10 cellular contexts compared by ENCODE assay signal in genomic region chr4:152102184-152103000, GRCh38.
DNase-seq lines count a peak whose midpoint lies in the region; ATAC-seq and TF ChIP-seq lines count a peak whose summit lies in the region.
"Had no signal": no experiment of that assay in that cellular context is flagged by ENCODE, and none has a peak within 500 bp of the region (broad histone marks: within the 10 kb centered on the region; RNA-seq: fewer than 3 reads in every experiment).

No MANE protein-coding gene starts in this region.

- H3K27me3 ChIP-seq in vagina: no peaks in the 10 kb centered on the region

- peak overlapping the region; percentile 93 for H3K27ac Mint-ChIP-seq in stimulated activated naive CD8-positive, alpha-beta T cell treated with anti-CD3 and anti-CD28 coated beads, Interleukin-15, Interleukin-2, amounts not matched to agents 100 ng/mL and 50 ng/mL, for 24 hours
- peak overlapping the region; percentile 50 for H3K27ac Mint-ChIP-seq in activated T-helper 2 cell treated with anti-CD3 and anti-CD28 coated beads, Interferon-gamma antibody, Interleukin-2, Interleukin-4, amounts not matched to agents 10 μg/mL and 5 μg/mL and 100 μg/mL, durations not matched to agents 14 hours and 24 hours and 36 hours

- no peak overlapping the region for H3K27ac ChIP-seq in vagina

- TF ChIP-seq POLR2A in vagina (IDR thresholded peaks at IDR 0.05): no peak

- H3K36me3 Mint-ChIP-seq in stimulated activated naive CD8-positive, alpha-beta T cell treated with anti-CD3 and anti-CD28 coated beads, Interleukin-15, Interleukin-2, amounts not matched to agents 100 ng/mL and 50 ng/mL, for 24 hours (ENCODE audit: low read depth): no peaks in the 10 kb centered on the region
- peaks cover 22% of the 10 kb centered on the region for H3K36me3 Mint-ChIP-seq in activated T-helper 2 cell treated with anti-CD3 and anti-CD28 coated beads, Interferon-gamma antibody, Interleukin-2, Interleukin-4, amounts not matched to agents 10 μg/mL and 5 μg/mL and 100 μg/mL, durations not matched to agents 14 hours and 24 hours and 36 hours (ENCODE audit: low read depth)

- no peak for TF ChIP-seq CTCF in vagina (IDR thresholded peaks at IDR 0.05)

- H3K36me3 ChIP-seq in vagina: no peaks in the 10 kb centered on the region

- peaks cover 89% of the 10 kb centered on the region for H3K4me1 Mint-ChIP-seq in stimulated activated naive CD8-positive, alpha-beta T cell treated with anti-CD3 and anti-CD28 coated beads, Interleukin-15, Interleukin-2, amounts not matched to agents 100 ng/mL and 50 ng/mL, for 24 hours (ENCODE audit: low read depth)
- H3K4me1 Mint-ChIP-seq in activated T-helper 2 cell treated with anti-CD3 and anti-CD28 coated beads, Interferon-gamma antibody, Interleukin-2, Interleukin-4, amounts not matched to agents 10 μg/mL and 5 μg/mL and 100 μg/mL, durations not matched to agents 14 hours and 24 hours and 36 hours (ENCODE audit: low read depth): peaks cover 56% of the 10 kb centered on the region

- H3K4me3 ChIP-seq in vagina: no peak overlapping the region

- H3K9me3 ChIP-seq in vagina: no peaks in the 10 kb centered on the region

- no peak for ATAC-seq in stimulated activated naive CD8-positive, alpha-beta T cell treated with anti-CD3 and anti-CD28 coated beads, Interleukin-15, Interleukin-2, amounts not matched to agents 100 U/mL and 50 U/mL, for 24 hours

- H3K4me3 Mint-ChIP-seq in stimulated activated naive CD8-positive, alpha-beta T cell treated with anti-CD3 and anti-CD28 coated beads, Interleukin-15, Interleukin-2, amounts not matched to agents 100 ng/mL and 50 ng/mL, for 24 hours: peak overlapping the region; percentile 83
- H3K4me3 Mint-ChIP-seq in activated T-helper 2 cell treated with anti-CD3 and anti-CD28 coated beads, Interferon-gamma antibody, Interleukin-2, Interleukin-4, amounts not matched to agents 10 μg/mL and 5 μg/mL and 100 μg/mL, durations not matched to agents 14 hours and 24 hours and 36 hours (ENCODE audit: low read depth): no peak overlapping the region

- peaks cover 15% of the 10 kb centered on the region for H3K4me1 ChIP-seq in vagina

- intact Hi-C loops in activated T-helper 2 cell treated with anti-CD3 and anti-CD28 coated beads, Interferon-gamma antibody, Interleukin-2, Interleukin-4, amounts not matched to agents 10 μg/mL and 5 μg/mL and 100 μg/mL, durations not matched to agents 14 hours and 24 hours and 36 hours (cut with micrococcal nuclease): loop anchor here (10.0 kb wide), 1 partner anchor 152 kb away; no protein-coding TSS in a partner anchor
- intact Hi-C loops in vagina (cut with DNase I): no loop called here

- no peaks in the 10 kb centered on the region for H3K9me3 Mint-ChIP-seq in stimulated activated naive CD8-positive, alpha-beta T cell treated with anti-CD3 and anti-CD28 coated beads, Interleukin-15, Interleukin-2, amounts not matched to agents 100 ng/mL and 50 ng/mL, for 24 hours
- H3K9me3 Mint-ChIP-seq in activated T-helper 2 cell treated with anti-CD3 and anti-CD28 coated beads, Interferon-gamma antibody, Interleukin-2, Interleukin-4, amounts not matched to agents 10 μg/mL and 5 μg/mL and 100 μg/mL, durations not matched to agents 14 hours and 24 hours and 36 hours: peaks cover 13% of the 10 kb centered on the region

- no peak for DNase-seq in stimulated activated naive CD8-positive, alpha-beta T cell treated with anti-CD3 and anti-CD28 coated beads, Interleukin-15, Interleukin-2, amounts not matched to agents 100 U/mL and 50 U/mL, for 24 hours
- no peak for DNase-seq in activated T-helper 2 cell treated with anti-CD3 and anti-CD28 coated beads, Interferon-gamma antibody, Interleukin-2, Interleukin-4, amounts not matched to agents 10 μg/mL and 5 μg/mL and 100 μg/mL, durations not matched to agents 14 hours and 24 hours and 36 hours (ENCODE audit: low spot score)
- DNase-seq in hepatic stellate cell (ENCODE audit: low spot score) (peak; percentile 24), NCI-H2196 (lab: John Stamatoyannopoulos, UW; ENCODE audit: unreplicated experiment) (no peak), putamen (ENCODE audit: low spot score) (no peak), NCI-H524 (lab: John Stamatoyannopoulos, UW) (no peak), vagina (ENCODE audit: extremely low spot score in 2 of 2) (no peak)
- DNase-seq: activated CD8-positive, alpha-beta memory T cell treated with anti-CD3 and anti-CD28 coated beads for 24 hours; RPMI8226 had no signal

- H3K27me3 Mint-ChIP-seq in stimulated activated naive CD8-positive, alpha-beta T cell treated with anti-CD3 and anti-CD28 coated beads, Interleukin-15, Interleukin-2, amounts not matched to agents 100 ng/mL and 50 ng/mL, for 24 hours: no peaks in the 10 kb centered on the region
- H3K27me3 Mint-ChIP-seq in activated T-helper 2 cell treated with anti-CD3 and anti-CD28 coated beads, Interferon-gamma antibody, Interleukin-2, Interleukin-4, amounts not matched to agents 10 μg/mL and 5 μg/mL and 100 μg/mL, durations not matched to agents 14 hours and 24 hours and 36 hours (ENCODE audit: low read depth): no peaks in the 10 kb centered on the region
